Comparison of ENCODE assay signal across 9 cellular contexts in genomic region chr2:60439219-60439974, GRCh38.
DNase-seq lines count a peak whose midpoint lies in the region; ATAC-seq and TF ChIP-seq lines count a peak whose summit lies in the region.
"Had no signal": no experiment of that assay in that cellular context is flagged by ENCODE, and none has a peak within 500 bp of the region (broad histone marks: within the 10 kb centered on the region; RNA-seq: fewer than 3 reads in every experiment).

No MANE protein-coding gene starts in this region.

- no peaks in the 10 kb centered on the region for H3K36me3 ChIP-seq in brain microvascular endothelial cell (replicated peaks)

- no peaks in the 10 kb centered on the region for H3K36me3 Mint-ChIP-seq in naive thymus-derived CD8-positive, alpha-beta T cell
- H3K36me3 Mint-ChIP-seq in activated CD8-positive, alpha-beta memory T cell treated with anti-CD3 and anti-CD28 coated beads, Interleukin-2, amount 10 ng/mL, durations not matched to agents 7 days and 5 days: no peaks in the 10 kb centered on the region
- no peaks in the 10 kb centered on the region for H3K36me3 Mint-ChIP-seq in activated T-helper 1 cell treated with anti-CD3 and anti-CD28 coated beads, Interleukin-12 subunit alpha, Interleukin-12 subunit beta, Interleukin-2, Interleukin-4 antibody, amounts not matched to agents 30 ng/mL and 10 ng/mL and 1 ng/mL, durations not matched to agents 14 hours and 24 hours and 36 hours (ENCODE audit: low read depth)

- H3K27me3 ChIP-seq in brain microvascular endothelial cell (replicated peaks): no peaks in the 10 kb centered on the region

- POLR2A ChIA-PET in naive thymus-derived CD8-positive, alpha-beta T cell (lab: Charles Lee): interaction anchor here (1.1 kb wide), 1 partner anchor 110 kb away, joined by 3 read pairs; no protein-coding TSS in a partner anchor

- no peak overlapping the region for H3K27ac ChIP-seq in brain microvascular endothelial cell
- H3K27ac ChIP-seq: SK-N-MC had no signal

- H3K4me1 Mint-ChIP-seq in naive thymus-derived CD8-positive, alpha-beta T cell: peaks cover 0 to 37% (median 0%) of the 10 kb centered on the region in 4 donors
- H3K4me1 Mint-ChIP-seq in activated CD8-positive, alpha-beta memory T cell treated with anti-CD3 and anti-CD28 coated beads, Interleukin-2, amount 10 ng/mL, durations not matched to agents 7 days and 5 days: no peaks in the 10 kb centered on the region
- H3K4me1 Mint-ChIP-seq in activated T-helper 1 cell treated with anti-CD3 and anti-CD28 coated beads, Interleukin-12 subunit alpha, Interleukin-12 subunit beta, Interleukin-2, Interleukin-4 antibody, amounts not matched to agents 30 ng/mL and 10 ng/mL and 1 ng/mL, durations not matched to agents 14 hours and 24 hours and 36 hours (ENCODE audit: low read depth): no peaks in the 10 kb centered on the region

- H3K27ac Mint-ChIP-seq in naive thymus-derived CD8-positive, alpha-beta T cell: peak overlapping the region in 2 of 10 donors; percentile 68 to 80
- no peak overlapping the region for H3K27ac Mint-ChIP-seq in activated CD8-positive, alpha-beta memory T cell treated with anti-CD3 and anti-CD28 coated beads, Interleukin-2, amount 10 ng/mL, durations not matched to agents 7 days and 5 days
- H3K27ac Mint-ChIP-seq in activated T-helper 1 cell treated with anti-CD3 and anti-CD28 coated beads, Interleukin-12 subunit alpha, Interleukin-12 subunit beta, Interleukin-2, Interleukin-4 antibody, amounts not matched to agents 30 ng/mL and 10 ng/mL and 1 ng/mL, durations not matched to agents 14 hours and 24 hours and 36 hours: no peak overlapping the region

- peak; percentile 11 for DNase-seq in brain microvascular endothelial cell
- peak in 1 of 10 donors; percentile 41 for DNase-seq in naive thymus-derived CD8-positive, alpha-beta T cell
- no peak for DNase-seq in NCI-H524 (lab: John Stamatoyannopoulos, UW)
- DNase-seq in activated CD8-positive, alpha-beta memory T cell treated with anti-CD3 and anti-CD28 coated beads, Interleukin-2, amount 10 ng/mL, durations not matched to agents 7 days and 5 days: no peak
- no peak for DNase-seq in activated T-helper 1 cell treated with anti-CD3 and anti-CD28 coated beads, Interleukin-12 subunit alpha, Interleukin-12 subunit beta, Interleukin-2, Interleukin-4 antibody, amounts not matched to agents 30 ng/mL and 10 ng/mL and 1 ng/mL, durations not matched to agents 14 hours and 24 hours and 36 hours (ENCODE audit: low spot score)

- H3K4me3 Mint-ChIP-seq in naive thymus-derived CD8-positive, alpha-beta T cell: peak overlapping the region in 1 of 10 donors; percentile 34
- no peak overlapping the region for H3K4me3 Mint-ChIP-seq in activated CD8-positive, alpha-beta memory T cell treated with anti-CD3 and anti-CD28 coated beads, Interleukin-2, amount 10 ng/mL, durations not matched to agents 7 days and 5 days
- H3K4me3 Mint-ChIP-seq in activated T-helper 1 cell treated with anti-CD3 and anti-CD28 coated beads, Interleukin-12 subunit alpha, Interleukin-12 subunit beta, Interleukin-2, Interleukin-4 antibody, amounts not matched to agents 30 ng/mL and 10 ng/mL and 1 ng/mL, durations not matched to agents 14 hours and 24 hours and 36 hours: no peak overlapping the region

- CTCF ChIA-PET in activated CD8-positive, alpha-beta memory T cell treated with anti-CD3 and anti-CD28 coated beads, Interleukin-2, amount 10 ng/mL, durations not matched to agents 7 days and 5 days (lab: Charles Lee): no interaction called here

- H3K27me3 Mint-ChIP-seq in naive thymus-derived CD8-positive, alpha-beta T cell: peaks cover 0 to 8% (median 1%) of the 10 kb centered on the region in 5 donors
- no peaks in the 10 kb centered on the region for H3K27me3 Mint-ChIP-seq in activated CD8-positive, alpha-beta memory T cell treated with anti-CD3 and anti-CD28 coated beads, Interleukin-2, amount 10 ng/mL, durations not matched to agents 7 days and 5 days
- peaks cover 2% of the 10 kb centered on the region for H3K27me3 Mint-ChIP-seq in activated T-helper 1 cell treated with anti-CD3 and anti-CD28 coated beads, Interleukin-12 subunit alpha, Interleukin-12 subunit beta, Interleukin-2, Interleukin-4 antibody, amounts not matched to agents 30 ng/mL and 10 ng/mL and 1 ng/mL, durations not matched to agents 14 hours and 24 hours and 36 hours (ENCODE audit: insufficient read depth)

- in situ Hi-C loops in brain microvascular endothelial cell (cut with HindIII; ENCODE audit: low pct_ligation_motif_present, low sequenced_read_pairs): no loop called here

- intact Hi-C loops in activated T-helper 1 cell treated with anti-CD3 and anti-CD28 coated beads, Interleukin-12 subunit alpha, Interleukin-12 subunit beta, Interleukin-2, Interleukin-4 antibody, amounts not matched to agents 30 ng/mL and 10 ng/mL and 1 ng/mL, durations not matched to agents 14 hours and 24 hours and 36 hours (cut with micrococcal nuclease): no loop called here

- no peaks in the 10 kb centered on the region for H3K9me3 Mint-ChIP-seq in naive thymus-derived CD8-positive, alpha-beta T cell
- no peaks in the 10 kb centered on the region for H3K9me3 Mint-ChIP-seq in activated CD8-positive, alpha-beta memory T cell treated with anti-CD3 and anti-CD28 coated beads, Interleukin-2, amount 10 ng/mL, durations not matched to agents 7 days and 5 days (ENCODE audit: low read depth)
- no peaks in the 10 kb centered on the region for H3K9me3 Mint-ChIP-seq in activated T-helper 1 cell treated with anti-CD3 and anti-CD28 coated beads, Interleukin-12 subunit alpha, Interleukin-12 subunit beta, Interleukin-2, Interleukin-4 antibody, amounts not matched to agents 30 ng/mL and 10 ng/mL and 1 ng/mL, durations not matched to agents 14 hours and 24 hours and 36 hours

- no peak overlapping the region for H3K4me3 ChIP-seq in brain microvascular endothelial cell (ENCODE audit: low read depth, low read length)
- H3K4me3 ChIP-seq: SK-N-MC had no signal

- peak; percentile 97 for ATAC-seq in GM21526 (IDR thresholded peaks at IDR 0.05; ENCODE audit: low FRiP score, unreplicated experiment)
- peak; percentile 97 for ATAC-seq in HG03571 (IDR thresholded peaks at IDR 0.05; ENCODE audit: unreplicated experiment)
- peak; percentile 27 to 52 for ATAC-seq in naive thymus-derived CD8-positive, alpha-beta T cell
- no peak for ATAC-seq in activated CD8-positive, alpha-beta memory T cell treated with anti-CD3 and anti-CD28 coated beads, Interleukin-2, amount 10 ng/mL, durations not matched to agents 7 days and 5 days

- TF ChIP-seq CTCF in GM12873 (IDR thresholded peaks at IDR 0.05; ENCODE audit: insufficient read depth, low read depth, low read length, missing control alignments) (peak; percentile 94), brain microvascular endothelial cell (IDR thresholded peaks at IDR 0.05; ENCODE audit: low read depth, low read length, missing control alignments) (peak; percentile 70)
